ENCODE assay signal across 8 cellular contexts in the genomic region with DNA sequence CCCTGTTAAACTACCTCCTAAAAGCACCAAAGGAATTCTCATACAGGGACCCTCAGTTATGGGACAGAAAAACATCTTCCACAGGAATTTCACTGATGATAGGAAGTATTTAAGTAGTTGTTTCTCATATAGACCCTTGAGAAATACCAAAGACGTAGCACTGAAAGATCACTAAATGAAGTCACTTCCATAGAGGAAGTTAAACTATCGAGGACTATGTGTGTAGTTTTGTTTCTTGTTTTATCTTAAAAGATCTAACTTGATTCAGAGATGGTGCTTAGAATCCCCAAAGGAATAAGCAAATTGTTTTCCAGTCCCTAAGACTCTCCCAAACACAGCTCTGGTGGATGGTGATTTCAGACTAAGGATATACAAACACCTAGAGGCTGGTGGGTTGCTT.
DNase-seq lines count a peak whose midpoint lies in the region; ATAC-seq, FAIRE-seq and TF ChIP-seq lines count a peak whose summit lies in the region.

No MANE protein-coding gene starts in this region.

- no peaks in the 10 kb centered on the region for H3K27me3 Mint-ChIP-seq in activated CD4-positive, alpha-beta T cell treated with anti-CD3 and anti-CD28 coated beads, Interleukin-2, amount 10 ng/mL, durations not matched to agents 7 days and 5 days

- H3K14ac ChIP-seq in mesenchymal stem cell (ENCODE audit: low read length in 2 of 2), result no peak overlapping the region

- H4K91ac ChIP-seq in mesenchymal stem cell (ENCODE audit: low read length), result no peak overlapping the region

- H3K4me1 ChIP-seq in small intestine (ENCODE audit: control insufficient read depth in 2 of 2, insufficient read depth in 1 of 2, low read depth in 1 of 2, low read length in 1 of 2), result peaks cover 2 to 11% of the 10 kb centered on the region in 2 donors
- H3K4me1 ChIP-seq in mesenchymal stem cell (ENCODE audit: control insufficient read depth, insufficient read depth, low read depth, low read length), result peaks cover 2% of the 10 kb centered on the region

- no peak overlapping the region for H3K4ac ChIP-seq in mesenchymal stem cell (ENCODE audit: low read depth in 1 of 2, low read length in 2 of 2)

- no peak overlapping the region for H3K18ac ChIP-seq in mesenchymal stem cell (ENCODE audit: low read depth in 1 of 2, low read length in 2 of 2)

- H2AK5ac ChIP-seq in mesenchymal stem cell (ENCODE audit: low read length, severe bottlenecking), result no peak overlapping the region

- peak overlapping the region; percentile 84 for H3K4me2 ChIP-seq in SU-DHL-6 (ENCODE audit: low read depth, low read length, poor library complexity, severe bottlenecking)
- H3K4me2 ChIP-seq in mesenchymal stem cell (ENCODE audit: low read length, poor library complexity, severe bottlenecking), result no peak overlapping the region

- H3K9me3 ChIP-seq in SU-DHL-6 (ENCODE audit: insufficient read depth, low read length) (no peaks in the 10 kb centered on the region), small intestine (ENCODE audit: control insufficient read depth, low read depth) (no peaks in the 10 kb centered on the region), mesenchymal stem cell (ENCODE audit: control insufficient read depth, low read length) (no peaks in the 10 kb centered on the region)

- peaks cover 46% of the 10 kb centered on the region for H3F3A ChIP-seq in SU-DHL-6 (ENCODE audit: insufficient read depth)

- no peaks in the 10 kb centered on the region for H4K20me1 ChIP-seq in SU-DHL-6 (ENCODE audit: low read depth, low read length)

- 57 to 63% (median 62%) methylated on average over 2 of the region's 2 CpGs for WGBS in small intestine, 3 donors
- no CpG with 5 or more reads among the region's 2 CpGs for WGBS in mesenchymal stem cell

- H3K4me3 ChIP-seq in SU-DHL-6 (ENCODE audit: insufficient read depth, low read length, poor library complexity, severe bottlenecking), result peak overlapping the region; percentile 24
- H3K4me3 ChIP-seq in small intestine (ENCODE audit: low read depth in 1 of 2, low read length in 2 of 2), result no peak overlapping the region
- no peak overlapping the region for H3K4me3 ChIP-seq in mesenchymal stem cell (ENCODE audit: insufficient read depth in 1 of 2, low read depth in 1 of 2, low read length in 2 of 2)

- peak; percentile 17 for ATAC-seq in HG02678 (IDR thresholded peaks at IDR 0.05; ENCODE audit: unreplicated experiment)

- H3K23ac ChIP-seq in mesenchymal stem cell (ENCODE audit: low read length in 2 of 2), result no peak overlapping the region

- H2BK15ac ChIP-seq in mesenchymal stem cell (ENCODE audit: low read depth, poor library complexity, severe bottlenecking), result no peak overlapping the region

- no peak overlapping the region for H2BK5ac ChIP-seq in mesenchymal stem cell (ENCODE audit: low read depth, low read length, poor library complexity, severe bottlenecking)

- CTCF ChIA-PET in activated CD4-positive, alpha-beta T cell treated with anti-CD3 and anti-CD28 coated beads, Interleukin-2, amount 10 ng/mL, durations not matched to agents 7 days and 5 days (lab: Charles Lee), result interaction anchor here (0.9 to 2.3 kb wide), 5 partner anchors 8 to 43 kb away, joined by 3 to 6 read pairs (median 4); no protein-coding TSS in a partner anchor

- H3K79me2 ChIP-seq in SU-DHL-6 (ENCODE audit: insufficient read depth, low read length), result peaks cover 20% of the 10 kb centered on the region; the same call in 1 of the 2 replicates

- H3K36me3 ChIP-seq in SU-DHL-6 (ENCODE audit: low read length) (peaks cover 14% of the 10 kb centered on the region), small intestine (ENCODE audit: control insufficient read depth in 2 of 2, insufficient read depth in 2 of 2, low read length in 2 of 2) (no peaks in the 10 kb centered on the region), mesenchymal stem cell (ENCODE audit: control insufficient read depth in 1 of 2, insufficient read depth in 2 of 2, low read depth in 1 of 2, low read length in 2 of 2) (peaks cover 0 to 8% of the 10 kb centered on the region in 2 experiments)

- H3K4me1 Mint-ChIP-seq in activated CD4-positive, alpha-beta T cell treated with anti-CD3 and anti-CD28 coated beads, Interleukin-2, amount 10 ng/mL, durations not matched to agents 7 days and 5 days, result peaks cover 88% of the 10 kb centered on the region

- DNase-seq in activated CD4-positive, alpha-beta T cell treated with anti-CD3 and anti-CD28 coated beads, Interleukin-2, amount 10 ng/mL, durations not matched to agents 7 days and 5 days, result no peak
- no peak for DNase-seq in activated CD4-positive, alpha-beta T cell treated with anti-CD3 and anti-CD28 coated beads, Interleukin-2, amount 50 U/mL, for 48 hours
- DNase-seq in small intestine (no peak), mesenchymal stem cell (no peak), hepatic stellate cell (ENCODE audit: low spot score) (no peak), NCI-H510A (lab: John Stamatoyannopoulos, UW) (no peak)

- no peak overlapping the region for H2BK120ac ChIP-seq in mesenchymal stem cell (ENCODE audit: low read depth, low read length)

- no peak overlapping the region for H2AFZ ChIP-seq in SU-DHL-6 (ENCODE audit: low read depth, low read length, severe bottlenecking)
- no peak overlapping the region for H2AFZ ChIP-seq in mesenchymal stem cell (ENCODE audit: low read depth, low read length)

- no peaks in the 10 kb centered on the region for H3K9me2 ChIP-seq in SU-DHL-6 (replicated peaks; ENCODE audit: insufficient read depth, low read length)

- H4K8ac ChIP-seq in mesenchymal stem cell (ENCODE audit: low read length), result no peak overlapping the region

- H3K27ac Mint-ChIP-seq in activated CD4-positive, alpha-beta T cell treated with anti-CD3 and anti-CD28 coated beads, Interleukin-2, amount 10 ng/mL, durations not matched to agents 7 days and 5 days, result peak overlapping the region; percentile 88

- H3K79me1 ChIP-seq in mesenchymal stem cell (replicated peaks; ENCODE audit: low read length, poor library complexity, severe bottlenecking), result peaks cover 3% of the 10 kb centered on the region

- peak overlapping the region; percentile 78 for H3K9ac ChIP-seq in SU-DHL-6 (ENCODE audit: low read length)
- H3K9ac ChIP-seq in mesenchymal stem cell (ENCODE audit: low read length), result no peak overlapping the region

- H2BK12ac ChIP-seq in mesenchymal stem cell (ENCODE audit: low read length in 2 of 2), result no peak overlapping the region

- peak overlapping the region; percentile 98 for H3K27ac ChIP-seq in SU-DHL-6 (ENCODE audit: low read depth, low read length)
- peak overlapping the region; percentile 88 to 90 for H3K27ac ChIP-seq in small intestine (ENCODE audit: low read depth in 1 of 2, low read length in 1 of 2)
- no peak overlapping the region for H3K27ac ChIP-seq in mesenchymal stem cell (ENCODE audit: low read length, poor library complexity, severe bottlenecking)

- peak overlapping the region; percentile 53 for H3K4me3 Mint-ChIP-seq in activated CD4-positive, alpha-beta T cell treated with anti-CD3 and anti-CD28 coated beads, Interleukin-2, amount 10 ng/mL, durations not matched to agents 7 days and 5 days

- H3K27me3 ChIP-seq in SU-DHL-6 (ENCODE audit: low read length), result no peaks in the 10 kb centered on the region
- H3K27me3 ChIP-seq in small intestine (ENCODE audit: control insufficient read depth in 2 of 2, insufficient read depth in 2 of 2, low read length in 2 of 2), result no peaks in the 10 kb centered on the region
- no peaks in the 10 kb centered on the region for H3K27me3 ChIP-seq in mesenchymal stem cell (ENCODE audit: control insufficient read depth in 1 of 2, insufficient read depth in 1 of 2, low read length in 2 of 2)

- H3K9me3 Mint-ChIP-seq in activated CD4-positive, alpha-beta T cell treated with anti-CD3 and anti-CD28 coated beads, Interleukin-2, amount 10 ng/mL, durations not matched to agents 7 days and 5 days, result peaks cover 7% of the 10 kb centered on the region

- no peak for TF ChIP-seq CTCF in SU-DHL-6 (IDR thresholded peaks at IDR 0.05; ENCODE audit: insufficient read depth, low read length, poor library complexity, severe bottlenecking)

- POLR2A ChIA-PET in activated CD4-positive, alpha-beta T cell treated with anti-CD3 and anti-CD28 coated beads, Interleukin-2, amount 10 ng/mL, durations not matched to agents 7 days and 5 days (lab: Charles Lee), result no interaction called here

- FAIRE-seq in small intestine (lab: Jason Lieb, UNC), result no peak

- peaks cover 48% of the 10 kb centered on the region for H3K36me3 Mint-ChIP-seq in activated CD4-positive, alpha-beta T cell treated with anti-CD3 and anti-CD28 coated beads, Interleukin-2, amount 10 ng/mL, durations not matched to agents 7 days and 5 days (ENCODE audit: low read depth)
